Comparison of ENCODE assay signal across 1 cellular context in the genomic region with DNA sequence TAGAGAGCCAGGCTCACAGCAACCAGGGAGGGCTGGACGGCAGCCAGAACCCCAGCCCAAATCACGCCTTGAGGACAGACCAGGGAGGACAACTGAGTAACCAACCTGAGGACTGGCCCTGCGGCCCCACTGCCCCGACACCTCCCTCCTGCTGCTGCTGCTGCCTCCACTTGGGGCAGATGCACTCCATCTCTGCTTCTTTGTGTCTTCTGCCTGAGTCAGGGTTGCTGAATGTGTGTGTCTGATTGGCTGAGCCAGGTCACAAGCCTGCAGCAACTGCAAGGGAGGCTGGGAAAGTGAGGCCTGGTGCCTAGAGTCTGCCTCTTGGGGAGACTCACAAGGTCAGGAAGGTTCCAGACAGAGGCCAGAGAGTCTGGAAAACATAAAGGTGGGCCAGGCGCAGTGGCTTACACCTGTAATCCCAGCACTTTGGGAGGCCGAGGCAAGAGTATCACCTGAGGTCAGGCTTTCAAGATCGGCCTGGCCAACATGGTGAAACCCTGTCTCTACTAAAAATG.
TF ChIP-seq lines count a peak whose summit lies in the region.

No MANE protein-coding gene starts in this region.

TF ChIP-seq in K562, 482 proteins besides CTCF, POLR2A, EP300 and RAD21 (continued from another document):
- TF ChIP-seq TFAM (CRISPR knock-in tag; conservative IDR thresholded peaks at IDR 0.05) (no peak), PHF20 (IDR thresholded peaks at IDR 0.05; ENCODE audit: partially characterized antibody) (peak; percentile 60), RBM25 (IDR thresholded peaks at IDR 0.05; ENCODE audit: low read depth, low read length, severe bottlenecking) (no peak), OTX1 (CRISPR knock-in tag; IDR thresholded peaks at IDR 0.05) (no peak), HDAC2 (IDR thresholded peaks at IDR 0.05) (no peak), CC2D1A (IDR thresholded peaks at IDR 0.05) (no peak), CBX3 (IDR thresholded peaks at IDR 0.05; ENCODE audit: borderline replicate concordance in 1 of 2, low read length in 2 of 2) (peak in 1 of 2 experiments; percentile 78; a peak in 2 of 3 replicates), ELF1 (tag; IDR thresholded peaks at IDR 0.05) (no peak), MYBL2 (IDR thresholded peaks at IDR 0.05; ENCODE audit: low read depth) (no peak), MYBL2 (CRISPR knock-in tag; IDR thresholded peaks at IDR 0.05; ENCODE audit: borderline replicate concordance) (no peak), ZC3H8 (IDR thresholded peaks at IDR 0.05) (no peak), GATAD2B (IDR thresholded peaks at IDR 0.05; ENCODE audit: borderline replicate concordance) (no peak), HCFC1 (IDR thresholded peaks at IDR 0.05; ENCODE audit: low read depth, low read length) (peak; percentile 61), HEY1 (CRISPR knock-in tag; IDR thresholded peaks at IDR 0.05; ENCODE audit: borderline replicate concordance) (no peak), MCM7 (IDR thresholded peaks at IDR 0.05) (no peak), TAF9B (IDR thresholded peaks at IDR 0.05; ENCODE audit: partially characterized antibody) (no peak), CREBBP (IDR thresholded peaks at IDR 0.05; ENCODE audit: low read depth, low read length) (no peak), CHCHD3 (CRISPR knock-in tag; IDR thresholded peaks at IDR 0.05) (no peak), ZNF408 (CRISPR knock-in tag; IDR thresholded peaks at IDR 0.05; ENCODE audit: low read depth) (no peak)
- TF ChIP-seq, protein P1, sequence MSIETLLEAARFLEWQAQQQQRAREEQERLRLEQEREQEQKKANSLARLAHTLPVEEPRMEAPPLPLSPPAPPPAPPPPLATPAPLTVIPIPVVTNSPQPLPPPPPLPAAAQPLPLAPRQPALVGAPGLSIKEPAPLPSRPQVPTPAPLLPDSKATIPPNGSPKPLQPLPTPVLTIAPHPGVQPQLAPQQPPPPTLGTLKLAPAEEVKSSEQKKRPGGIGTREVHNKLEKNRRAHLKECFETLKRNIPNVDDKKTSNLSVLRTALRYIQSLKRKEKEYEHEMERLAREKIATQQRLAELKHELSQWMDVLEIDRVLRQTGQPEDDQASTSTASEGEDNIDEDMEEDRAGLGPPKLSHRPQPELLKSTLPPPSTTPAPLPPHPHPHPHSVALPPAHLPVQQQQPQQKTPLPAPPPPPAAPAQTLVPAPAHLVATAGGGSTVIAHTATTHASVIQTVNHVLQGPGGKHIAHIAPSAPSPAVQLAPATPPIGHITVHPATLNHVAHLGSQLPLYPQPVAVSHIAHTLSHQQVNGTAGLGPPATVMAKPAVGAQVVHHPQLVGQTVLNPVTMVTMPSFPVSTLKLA (conservative IDR thresholded peaks at IDR 0.05): no peak
- TF ChIP-seq, protein P2, sequence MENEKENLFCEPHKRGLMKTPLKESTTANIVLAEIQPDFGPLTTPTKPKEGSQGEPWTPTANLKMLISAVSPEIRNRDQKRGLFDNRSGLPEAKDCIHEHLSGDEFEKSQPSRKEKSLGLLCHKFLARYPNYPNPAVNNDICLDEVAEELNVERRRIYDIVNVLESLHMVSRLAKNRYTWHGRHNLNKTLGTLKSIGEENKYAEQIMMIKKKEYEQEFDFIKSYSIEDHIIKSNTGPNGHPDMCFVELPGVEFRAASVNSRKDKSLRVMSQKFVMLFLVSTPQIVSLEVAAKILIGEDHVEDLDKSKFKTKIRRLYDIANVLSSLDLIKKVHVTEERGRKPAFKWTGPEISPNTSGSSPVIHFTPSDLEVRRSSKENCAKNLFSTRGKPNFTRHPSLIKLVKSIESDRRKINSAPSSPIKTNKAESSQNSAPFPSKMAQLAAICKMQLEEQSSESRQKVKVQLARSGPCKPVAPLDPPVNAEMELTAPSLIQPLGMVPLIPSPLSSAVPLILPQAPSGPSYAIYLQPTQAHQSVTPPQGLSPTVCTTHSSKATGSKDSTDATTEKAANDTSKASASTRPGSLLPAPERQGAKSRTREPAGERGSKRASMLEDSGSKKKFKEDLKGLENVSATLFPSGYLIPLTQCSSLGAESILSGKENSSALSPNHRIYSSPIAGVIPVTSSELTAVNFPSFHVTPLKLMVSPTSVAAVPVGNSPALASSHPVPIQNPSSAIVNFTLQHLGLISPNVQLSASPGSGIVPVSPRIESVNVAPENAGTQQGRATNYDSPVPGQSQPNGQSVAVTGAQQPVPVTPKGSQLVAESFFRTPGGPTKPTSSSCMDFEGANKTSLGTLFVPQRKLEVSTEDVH (IDR thresholded peaks at IDR 0.05; ENCODE audit: low read depth, partially characterized antibody): no peak
- TF ChIP-seq, protein P3, sequence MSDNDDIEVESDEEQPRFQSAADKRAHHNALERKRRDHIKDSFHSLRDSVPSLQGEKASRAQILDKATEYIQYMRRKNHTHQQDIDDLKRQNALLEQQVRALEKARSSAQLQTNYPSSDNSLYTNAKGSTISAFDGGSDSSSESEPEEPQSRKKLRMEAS (CRISPR knock-in tag; IDR thresholded peaks at IDR 0.05): no peak
